Comparison of ENCODE assay signal across 14 cellular contexts in the genomic region with DNA sequence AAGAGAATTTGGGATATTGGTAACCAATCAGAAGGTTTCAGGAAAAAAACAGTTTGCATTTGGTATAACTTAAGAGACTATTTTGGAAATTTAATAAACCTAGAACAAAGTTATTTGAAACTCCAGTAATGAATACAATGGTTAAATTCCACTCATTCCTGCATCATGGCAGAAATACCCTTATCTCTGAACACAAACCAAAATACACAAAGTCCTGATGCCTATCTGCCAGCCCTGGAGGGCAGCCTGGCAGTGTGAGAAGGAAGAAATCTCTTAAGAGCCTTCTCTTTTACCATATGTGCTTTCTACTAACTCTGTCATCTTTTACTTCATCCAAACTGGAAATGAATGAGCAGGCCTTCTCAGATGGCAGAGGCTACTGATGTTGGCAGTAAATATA.
A peak's percentile ranks its signal among the peaks of the same experiment; 100 is the strongest.
DNase-seq lines count a peak whose midpoint lies in the region; FAIRE-seq and TF ChIP-seq lines count a peak whose summit lies in the region.
"Had no signal": no experiment of that assay in that cellular context is flagged by ENCODE, and none has a peak within 500 bp of the region (broad histone marks: within the 10 kb centered on the region; RNA-seq: fewer than 3 reads in every experiment).

No MANE protein-coding gene starts in this region.

- dilution Hi-C loops in keratinocyte (cut with MboI; ENCODE audit: extremely low pct_ligation_motif_present, low sequenced_read_pairs): loop anchor here (25.0 kb wide), 1 partner anchor 171 kb away; no protein-coding TSS in a partner anchor

- H3K9me1 ChIP-seq in keratinocyte (ENCODE audit: control insufficient read depth, extremely low read depth, insufficient read depth, low read length): no peaks in the 10 kb centered on the region

- peak overlapping the region; percentile 8 to 22 for H3K27ac ChIP-seq in ascending aorta
- H3K27ac ChIP-seq in keratinocyte (ENCODE audit: control insufficient read depth, insufficient read depth, low read length): peak overlapping the region; percentile 32
- H3K27ac ChIP-seq: left ventricle myocardium inferior, uterus had no signal

- TF ChIP-seq CTCF in ascending aorta (IDR thresholded peaks at IDR 0.05) (no peak), keratinocyte (optimal IDR thresholded peaks at IDR 0.05 in 1 of 3, IDR thresholded peaks at IDR 0.05 in 1 of 3, conservative IDR thresholded peaks at IDR 0.05 in 1 of 3; ENCODE audit: extremely low read depth in 1 of 3, insufficient read depth in 2 of 3, low read length in 3 of 3) (no peak)

- H3K4me3 ChIP-seq in ascending aorta (no peak overlapping the region), keratinocyte (ENCODE audit: control insufficient read depth in 2 of 3, extremely low read depth in 1 of 3, insufficient read depth in 2 of 3, low read depth in 1 of 3, low read length in 3 of 3) (no peak overlapping the region)
- H3K4me3 ChIP-seq: left ventricle myocardium inferior, uterus had no signal

- FAIRE-seq in keratinocyte (lab: Jason Lieb, UNC): no peak

- H3K4me1 ChIP-seq in ascending aorta (peaks cover 0 to 6% of the 10 kb centered on the region in 2 donors), keratinocyte (ENCODE audit: control insufficient read depth, extremely low read depth, insufficient read depth, low read length) (peaks cover 13% of the 10 kb centered on the region)
- H3K4me1 ChIP-seq: left ventricle myocardium inferior, uterus had no signal

- intact Hi-C loops in ascending aorta (cut with DNase I): loop anchor here (5.0 to 10.0 kb wide), 2 partner anchors 113 to 149 kb away; no protein-coding TSS in a partner anchor

- no peaks in the 10 kb centered on the region for H3K79me2 ChIP-seq in keratinocyte (ENCODE audit: control insufficient read depth, insufficient read depth, low read length)

- DNase-seq in A172 (ENCODE audit: low spot score) (peak; percentile 86), HS-27A (ENCODE audit: low read depth) (peak; percentile 54), ascending aorta (ENCODE audit: low spot score in 2 of 2) (no peak), keratinocyte (ENCODE audit: low read depth, low spot score) (no peak), NCI-H2227 treated with DMSO at 0.1 percent for 48 hours (lab: John Stamatoyannopoulos, UW) (no peak), NCI-H345 treated with DMSO at 0.1 percent for 48 hours (lab: John Stamatoyannopoulos, UW; ENCODE audit: unreplicated experiment) (no peak), RPMI8226 (no peak)
- DNase-seq in stimulated activated CD4-positive, alpha-beta T cell treated with anti-CD3 and anti-CD28 coated beads, Interleukin-12 subunit alpha, Interleukin-12 subunit beta, amount 100 ng/mL, for 4 hours: no peak
- DNase-seq: activated naive CD4-positive, alpha-beta T cell treated with anti-CD3 and anti-CD28 coated beads, Interleukin-2, amount 50 U/mL, for 16 hours; DND-41; left ventricle myocardium inferior; NCI-H1105 treated with DMSO at 0.1 percent for 48 hours; NCI-H510A treated with DMSO at 0.1 percent for 48 hours; uterus had no signal

- H3K9me3 ChIP-seq in ascending aorta (no peaks in the 10 kb centered on the region), keratinocyte (ENCODE audit: control insufficient read depth, low read depth, low read length) (no peaks in the 10 kb centered on the region)
- H3K9me3 ChIP-seq: left ventricle myocardium inferior, uterus had no signal

- no peaks in the 10 kb centered on the region for H3K27me3 ChIP-seq in ascending aorta
- no peaks in the 10 kb centered on the region for H3K27me3 ChIP-seq in keratinocyte (ENCODE audit: control insufficient read depth, extremely low read depth, insufficient read depth, low read length)
- H3K27me3 ChIP-seq: uterus had no signal

- H4K20me1 ChIP-seq in keratinocyte (ENCODE audit: control insufficient read depth, extremely low read depth, insufficient read depth, low read length): no peaks in the 10 kb centered on the region

- H3K4me2 ChIP-seq in keratinocyte (ENCODE audit: control insufficient read depth, extremely low read depth, insufficient read depth, low read depth, low read length): no peak overlapping the region

- no peak overlapping the region for H3K9ac ChIP-seq in keratinocyte (ENCODE audit: control insufficient read depth, extremely low read depth, insufficient read depth, low read length)

- H2AFZ ChIP-seq in keratinocyte (ENCODE audit: control insufficient read depth, low read length): peak overlapping the region; percentile 21

- H3K36me3 ChIP-seq in ascending aorta (no peaks in the 10 kb centered on the region), keratinocyte (ENCODE audit: control insufficient read depth in 2 of 2, extremely low read depth in 1 of 2, insufficient read depth in 2 of 2, low read length in 2 of 2) (no peaks in the 10 kb centered on the region)
- H3K36me3 ChIP-seq: left ventricle myocardium inferior, uterus had no signal

Comparison
In these comparisons a context has a peak if more than half of its experiments do, and no peak if none do; other contexts are left out.
1. DNase-seq: peak in A172 (single experiment) and HS-27A (single experiment); none in ascending aorta (0 of 2), keratinocyte (single experiment), NCI-H2227 treated with DMSO at 0.1 percent for 48 hours (single experiment), stimulated activated CD4-positive, alpha-beta T cell treated with anti-CD3 and anti-CD28 coated beads, Interleukin-12 subunit alpha, Interleukin-12 subunit beta, amount 100 ng/mL, for 4 hours (single experiment), NCI-H345 treated with DMSO at 0.1 percent for 48 hours (single experiment) and RPMI8226 (single experiment).